Comparison of ENCODE assay signal across 20 cellular contexts in the genomic region with DNA sequence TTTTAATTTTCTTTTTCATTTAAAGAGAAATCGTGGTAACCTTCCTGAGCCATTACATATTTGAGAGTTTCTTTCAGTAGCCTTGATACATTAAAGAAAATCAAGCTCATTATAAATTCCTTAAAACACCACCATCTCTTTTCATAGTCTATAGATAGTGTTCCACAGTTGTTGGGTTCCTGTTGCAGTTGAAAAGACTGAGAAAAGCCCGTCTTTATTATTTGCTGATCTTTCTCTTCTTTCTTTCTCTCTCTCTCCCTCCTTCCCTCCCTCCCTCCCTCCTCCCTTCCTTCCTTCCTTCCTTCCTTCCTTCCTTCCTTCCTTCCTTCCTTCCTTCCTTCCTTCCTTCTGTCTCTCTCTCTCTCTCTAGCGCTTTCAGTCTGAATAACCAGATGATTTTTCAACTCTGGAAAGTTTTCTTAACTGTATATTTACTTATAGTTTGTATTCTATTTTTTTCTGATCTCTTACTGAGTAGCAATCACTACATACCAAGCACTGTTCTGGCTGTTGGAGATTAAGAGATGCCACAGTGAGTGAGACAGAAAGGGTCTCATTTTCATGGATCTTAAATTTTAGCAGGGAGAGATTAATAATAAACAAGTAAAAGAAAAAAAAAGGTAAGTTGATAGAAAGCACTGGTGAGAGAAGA.
A peak's percentile ranks its signal among the peaks of the same experiment; 100 is the strongest.
DNase-seq lines count a peak whose midpoint lies in the region; ATAC-seq, FAIRE-seq and TF ChIP-seq lines count a peak whose summit lies in the region.
"Had no signal": no experiment of that assay in that cellular context is flagged by ENCODE, and none has a peak within 500 bp of the region (broad histone marks: within the 10 kb centered on the region; RNA-seq: fewer than 3 reads in every experiment).

No MANE protein-coding gene starts in this region.

- TF ChIP-seq EP300 in HepG2 (IDR thresholded peaks at IDR 0.05; ENCODE audit: low read depth in 2 of 2, low read length in 2 of 2), result no peak
- no peak for TF ChIP-seq EP300 in HepG2 (CRISPR knock-in tag; IDR thresholded peaks at IDR 0.05; ENCODE audit: borderline replicate concordance)
- TF ChIP-seq EP300 in K562 (IDR thresholded peaks at IDR 0.05; ENCODE audit: low read length), result no peak

- DNase-seq in HepG2 (ENCODE audit: low spot score) (no peak), right lobe of liver (no peak), PC-9 (no peak), K562 (ENCODE audit: extremely low read depth in 1 of 4, low spot score in 3 of 4) (no peak), KG1 (lab: John Stamatoyannopoulos, UW) (no peak), GOT3 (lab: John Stamatoyannopoulos, UW) (no peak)
- DNase-seq: AML-193; Caco-2; Calu3; CD4-positive, alpha-beta T cell; CD8-positive, alpha-beta T cell; DMS79 treated with DMSO at 0.1 percent for 48 hours; GF-D8 had no signal

- no peaks in the 10 kb centered on the region for H3F3A ChIP-seq in PC-9 (ENCODE audit: insufficient read depth, low read depth)

- no peaks in the 10 kb centered on the region for H4K20me1 ChIP-seq in HepG2 (ENCODE audit: insufficient read depth, low read length)
- no peaks in the 10 kb centered on the region for H4K20me1 ChIP-seq in PC-9 (ENCODE audit: insufficient read depth)
- H4K20me1 ChIP-seq in K562 (replicated peaks; ENCODE audit: control insufficient read depth, insufficient read depth, low read length), result no peaks in the 10 kb centered on the region
- H4K20me1 ChIP-seq: BLaER1 treated with 17β-estradiol and CSF1 and Interleukin-3, amounts not matched to agents 10 nM and 100 nM had no signal

- intact Hi-C loops in HepG2 (cut with micrococcal nuclease; ENCODE audit: unreplicated experiment) (no loop called here), right lobe of liver (cut with DNase I) (no loop called here), PC-9 (cut with micrococcal nuclease; ENCODE audit: unreplicated experiment) (no loop called here), K562 (cut with micrococcal nuclease) (no loop called here)

- H3K27ac ChIP-seq in HepG2 (ENCODE audit: extremely low read length, insufficient read depth, low read length), result no peak overlapping the region
- no peak overlapping the region for H3K27ac ChIP-seq in right lobe of liver
- H3K27ac ChIP-seq in PC-9, result no peak overlapping the region
- no peak overlapping the region for H3K27ac ChIP-seq in K562 (ENCODE audit: extremely low read depth, low read depth, low read length)
- H3K27ac ChIP-seq: 22Rv1; BLaER1 treated with 17β-estradiol and CSF1 and Interleukin-3, amounts not matched to agents 10 nM and 100 nM; C4-2B had no signal

- H3K36me3 ChIP-seq in HepG2 (replicated peaks in 1 of 2; ENCODE audit: control insufficient read depth in 1 of 2, insufficient read depth in 2 of 2, low read length in 2 of 2), result no peaks in the 10 kb centered on the region
- no peaks in the 10 kb centered on the region for H3K36me3 ChIP-seq in right lobe of liver
- H3K36me3 ChIP-seq in PC-9 (ENCODE audit: low read depth), result no peaks in the 10 kb centered on the region
- no peaks in the 10 kb centered on the region for H3K36me3 ChIP-seq in K562 (ENCODE audit: control insufficient read depth, insufficient read depth, low read length)
- H3K36me3 ChIP-seq: BLaER1 treated with 17β-estradiol and CSF1 and Interleukin-3, amounts not matched to agents 10 nM and 100 nM had no signal

- H3K79me2 ChIP-seq in HepG2 (ENCODE audit: insufficient read depth, low read length) (no peaks in the 10 kb centered on the region), PC-9 (ENCODE audit: low read depth) (no peaks in the 10 kb centered on the region), K562 (ENCODE audit: control insufficient read depth, insufficient read depth, low read length) (no peaks in the 10 kb centered on the region)

- no peaks in the 10 kb centered on the region for H3K9me1 ChIP-seq in K562 (ENCODE audit: control insufficient read depth, insufficient read depth, low read length)

- H3K4me2 ChIP-seq in HepG2 (ENCODE audit: low read depth, low read length) (no peak overlapping the region), PC-9 (no peak overlapping the region), K562 (ENCODE audit: insufficient read depth, low read length) (no peak overlapping the region)
- H3K4me2 ChIP-seq: BLaER1 treated with 17β-estradiol and CSF1 and Interleukin-3, amounts not matched to agents 10 nM and 100 nM had no signal

- no peaks in the 10 kb centered on the region for H3K9me2 ChIP-seq in PC-9 (ENCODE audit: insufficient read depth)

- H2AFZ ChIP-seq in HepG2 (ENCODE audit: low read length) (no peak overlapping the region), PC-9 (peak overlapping the region; percentile 36; the same call in 1 of the 2 replicates), K562 (ENCODE audit: low read depth, low read length) (no peak overlapping the region)

- H3K4me1 ChIP-seq in HepG2 (ENCODE audit: insufficient read depth, low read length) (no peaks in the 10 kb centered on the region), right lobe of liver (no peaks in the 10 kb centered on the region), PC-9 (replicated peaks; ENCODE audit: insufficient read depth) (no peaks in the 10 kb centered on the region), K562 (replicated peaks in 1 of 2; ENCODE audit: control insufficient read depth in 2 of 2, insufficient read depth in 2 of 2, low read length in 2 of 2) (no peaks in the 10 kb centered on the region)
- H3K4me1 ChIP-seq: BLaER1 treated with 17β-estradiol and CSF1 and Interleukin-3, amounts not matched to agents 10 nM and 100 nM; Caco-2 had no signal

- ATAC-seq in HepG2, result no peak
- ATAC-seq in right lobe of liver, result no peak
- ATAC-seq in K562, result no peak
- ATAC-seq: CD8-positive, alpha-beta T cell had no signal

- in situ Hi-C loops in HepG2 (cut with HindIII; ENCODE audit: extremely low pct_ligation_motif_present, low pct_unique_long_range_greater_than_20kb), result no loop called here
- in situ Hi-C loops in K562 (cut with MboI), result no loop called here

- no TSS peak for BruUV-seq in HepG2 (replicated peaks; lab: Mats Ljungman, UMichigan)
- BruUV-seq in PC-9 (replicated peaks; lab: Mats Ljungman, UMichigan), result no TSS peak
- no TSS peak for BruUV-seq in K562 (replicated peaks; lab: Mats Ljungman, UMichigan)

- TF ChIP-seq POLR2A in HepG2 (IDR thresholded peaks at IDR 0.05; ENCODE audit: insufficient read depth in 1 of 2, low read depth in 2 of 2, low read length in 2 of 2) (no peak), right lobe of liver (IDR thresholded peaks at IDR 0.05) (no peak), K562 (conservative IDR thresholded peaks at IDR 0.05) (no peak)

- FAIRE-seq in HepG2 (lab: Jason Lieb, UNC) (no peak), K562 (lab: Jason Lieb, UNC) (no peak)
- FAIRE-seq: D721Med, G401.6, GM12891, GM19239 had no signal

- no peak for TF ChIP-seq RAD21 in HepG2 (CRISPR knock-in tag; IDR thresholded peaks at IDR 0.05)
- no peak for TF ChIP-seq RAD21 in K562 (CRISPR knock-in tag; conservative IDR thresholded peaks at IDR 0.05 in 1 of 2, IDR thresholded peaks at IDR 0.05 in 1 of 2)

- 2% methylated on average over 3 of the region's 3 CpGs for WGBS in HepG2 (ENCODE audit: low lambda C conversion rate)
- WGBS in right lobe of liver (ENCODE audit: insufficient coverage, low coverage, low lambda C conversion rate, missing lambda C conversion rate), result 42% methylated on average over 3 of the region's 3 CpGs
- WGBS in K562 (ENCODE audit: insufficient coverage, low coverage, missing lambda C conversion rate), result 0% methylated on average over 3 of the region's 3 CpGs

- CTCF ChIA-PET in HepG2 (lab: Yijun Ruan, JAX; ENCODE audit: low intra/inter-chr PET ratio, low total read pairs), result no interaction called here
- CTCF ChIA-PET in PC-9 (lab: Charles Lee), result no interaction called here
- CTCF ChIA-PET in K562 (lab: Yijun Ruan, JAX; ENCODE audit: low intra/inter-chr PET ratio), result no interaction called here

- no peak overlapping the region for H3K4me3 ChIP-seq in HepG2 (replicated peaks in 1 of 3; ENCODE audit: insufficient read depth in 1 of 3, low read depth in 2 of 3, low read length in 3 of 3)
- no peak overlapping the region for H3K4me3 ChIP-seq in right lobe of liver
- H3K4me3 ChIP-seq in PC-9, result no peak overlapping the region
- no peak overlapping the region for H3K4me3 ChIP-seq in K562
- H3K4me3 ChIP-seq: BLaER1 treated with 17β-estradiol and CSF1 and Interleukin-3, amounts not matched to agents 10 nM and 100 nM had no signal

- TF ChIP-seq CTCF in HepG2 (CRISPR knock-in tag; IDR thresholded peaks at IDR 0.05) (no peak), right lobe of liver (IDR thresholded peaks at IDR 0.05) (no peak), PC-9 (conservative IDR thresholded peaks at IDR 0.05) (no peak), K562 (IDR thresholded peaks at IDR 0.05 in 2 of 3, conservative IDR thresholded peaks at IDR 0.05 in 1 of 3; ENCODE audit: insufficient read depth in 2 of 3, low read depth in 1 of 3, low read length in 3 of 3) (no peak)

- no peaks in the 10 kb centered on the region for H3K27me3 ChIP-seq in HepG2 (ENCODE audit: control insufficient read depth in 1 of 2, insufficient read depth in 2 of 2, low read length in 2 of 2)
- H3K27me3 ChIP-seq in right lobe of liver, result no peaks in the 10 kb centered on the region
- no peaks in the 10 kb centered on the region for H3K27me3 ChIP-seq in PC-9 (ENCODE audit: insufficient read depth, low read depth)
- no peaks in the 10 kb centered on the region for H3K27me3 ChIP-seq in K562 (ENCODE audit: control insufficient read depth in 2 of 2, insufficient read depth in 2 of 2, low read length in 2 of 2)
- H3K27me3 ChIP-seq: BLaER1 treated with 17β-estradiol and CSF1 and Interleukin-3, amounts not matched to agents 10 nM and 100 nM had no signal

- no peaks in the 10 kb centered on the region for H3K9me3 ChIP-seq in HepG2 (ENCODE audit: low read length)
- no peaks in the 10 kb centered on the region for H3K9me3 ChIP-seq in right lobe of liver
- peaks cover 5% of the 10 kb centered on the region; the same call in 1 of the 2 replicates for H3K9me3 ChIP-seq in PC-9 (ENCODE audit: insufficient read depth, low read depth)
- H3K9me3 ChIP-seq in K562 (replicated peaks; ENCODE audit: control insufficient read depth, insufficient read depth, low read depth, low read length), result no peaks in the 10 kb centered on the region; the same call in 1 of the 2 replicates
- H3K9me3 ChIP-seq: BLaER1 treated with 17β-estradiol and CSF1 and Interleukin-3, amounts not matched to agents 10 nM and 100 nM; Caco-2 had no signal

- H3K9ac ChIP-seq in HepG2 (ENCODE audit: insufficient read depth, low read depth, low read length) (no peak overlapping the region), K562 (ENCODE audit: insufficient read depth in 1 of 2, low read depth in 2 of 2, low read length in 2 of 2) (no peak overlapping the region)
- H3K9ac ChIP-seq: BLaER1 treated with 17β-estradiol and CSF1 and Interleukin-3, amounts not matched to agents 10 nM and 100 nM had no signal

- POLR2A ChIA-PET in HepG2 (lab: Yijun Ruan, JAX) (no interaction called here), PC-9 (lab: Charles Lee; ENCODE audit: unreplicated experiment) (no interaction called here), K562 (lab: Yijun Ruan, JAX) (no interaction called here)

TF ChIP-seq in K562, 482 proteins besides CTCF, POLR2A, EP300 and RAD21:
- TF ChIP-seq ZZZ3 (IDR thresholded peaks at IDR 0.05), result no peak
- peak; percentile 36 for TF ChIP-seq HNRNPK (IDR thresholded peaks at IDR 0.05; ENCODE audit: low read depth, low read length, poor library complexity, severe bottlenecking)
TF ChIP-seq in K562: peak in this region for 1.

Comparison
In these comparisons a context has a peak if more than half of its experiments do, and no peak if none do; other contexts are left out.
1. Of the 241 proteins assayed by ChIP-seq in both HepG2 and K562: peak only in HepG2: none; only in K562: none; in both: HNRNPK; in neither: 240.